1 cellular context compared by ENCODE assay signal in the genomic region with DNA sequence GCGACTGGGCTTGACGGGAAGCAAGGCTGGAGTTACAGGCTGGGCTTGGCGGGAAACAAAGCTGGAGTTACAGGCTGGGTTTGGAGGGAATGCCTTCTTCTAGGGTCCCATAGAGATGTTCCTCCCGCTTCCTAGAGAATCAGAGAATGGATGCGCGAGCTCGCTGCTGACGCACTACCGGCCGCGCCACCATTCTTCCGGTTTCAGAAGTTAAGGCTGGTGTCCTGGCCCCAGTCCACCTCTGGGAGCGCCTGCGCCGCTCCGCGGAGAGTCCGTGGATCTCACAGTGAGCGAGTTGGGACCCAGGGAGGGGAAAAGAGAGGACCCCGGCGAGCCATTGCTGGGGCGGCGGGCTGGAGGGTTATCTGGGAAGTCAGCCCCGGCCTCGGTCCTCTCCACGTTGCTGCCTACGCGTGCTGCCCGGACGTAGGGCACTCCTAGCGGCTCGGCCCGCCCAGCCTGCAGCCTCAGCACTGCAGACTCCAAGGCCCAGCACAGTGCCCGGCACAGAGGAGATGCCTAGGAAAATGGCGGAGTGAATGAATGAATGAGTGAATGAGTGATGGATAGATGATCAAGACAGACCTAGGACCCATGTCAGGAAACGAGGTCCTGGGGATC.
TF ChIP-seq lines count a peak whose summit lies in the region.

Gene ZNF502, plus strand, starts transcription at position 206 of the 621 bp plus-strand sequence. CDS start 7,602 bp downstream, outside the sequence.

TF ChIP-seq in K562, 482 proteins besides CTCF, POLR2A, EP300 and RAD21 (continued from another document and continues in another):
- TF ChIP-seq, protein P1, sequence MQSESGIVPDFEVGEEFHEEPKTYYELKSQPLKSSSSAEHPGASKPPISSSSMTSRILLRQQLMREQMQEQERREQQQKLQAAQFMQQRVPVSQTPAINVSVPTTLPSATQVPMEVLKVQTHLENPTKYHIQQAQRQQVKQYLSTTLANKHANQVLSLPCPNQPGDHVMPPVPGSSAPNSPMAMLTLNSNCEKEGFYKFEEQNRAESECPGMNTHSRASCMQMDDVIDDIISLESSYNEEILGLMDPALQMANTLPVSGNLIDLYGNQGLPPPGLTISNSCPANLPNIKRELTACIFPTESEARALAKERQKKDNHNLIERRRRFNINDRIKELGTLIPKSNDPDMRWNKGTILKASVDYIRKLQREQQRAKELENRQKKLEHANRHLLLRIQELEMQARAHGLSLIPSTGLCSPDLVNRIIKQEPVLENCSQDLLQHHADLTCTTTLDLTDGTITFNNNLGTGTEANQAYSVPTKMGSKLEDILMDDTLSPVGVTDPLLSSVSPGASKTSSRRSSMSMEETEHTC (IDR thresholded peaks at IDR 0.05), result no peak
- TF ChIP-seq, protein P2, sequence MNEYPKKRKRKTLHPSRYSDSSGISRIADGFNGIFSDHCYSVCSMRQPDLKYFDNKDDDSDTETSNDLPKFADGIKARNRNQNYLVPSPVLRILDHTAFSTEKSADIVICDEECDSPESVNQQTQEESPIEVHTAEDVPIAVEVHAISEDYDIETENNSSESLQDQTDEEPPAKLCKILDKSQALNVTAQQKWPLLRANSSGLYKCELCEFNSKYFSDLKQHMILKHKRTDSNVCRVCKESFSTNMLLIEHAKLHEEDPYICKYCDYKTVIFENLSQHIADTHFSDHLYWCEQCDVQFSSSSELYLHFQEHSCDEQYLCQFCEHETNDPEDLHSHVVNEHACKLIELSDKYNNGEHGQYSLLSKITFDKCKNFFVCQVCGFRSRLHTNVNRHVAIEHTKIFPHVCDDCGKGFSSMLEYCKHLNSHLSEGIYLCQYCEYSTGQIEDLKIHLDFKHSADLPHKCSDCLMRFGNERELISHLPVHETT (CRISPR knock-in tag; conservative IDR thresholded peaks at IDR 0.05 in 1 of 2, IDR thresholded peaks at IDR 0.05 in 1 of 2), result no peak
- TF ChIP-seq RBFOX2 (IDR thresholded peaks at IDR 0.05; ENCODE audit: low read depth, low read length) (peak; percentile 65), TAF7 (tag; IDR thresholded peaks at IDR 0.05) (no peak), RB1 (IDR thresholded peaks at IDR 0.05; ENCODE audit: low read depth) (no peak), SRF (CRISPR knock-in tag; IDR thresholded peaks at IDR 0.05) (no peak), ZNF507 (tag; conservative IDR thresholded peaks at IDR 0.05) (no peak), ZNF140 (CRISPR knock-in tag; IDR thresholded peaks at IDR 0.05) (no peak), TARDBP (IDR thresholded peaks at IDR 0.05) (no peak), GABPA (tag; conservative IDR thresholded peaks at IDR 0.05; ENCODE audit: low read depth) (peak; percentile 92), POLR3G (IDR thresholded peaks at IDR 0.05; ENCODE audit: extremely low read depth, insufficient read length, insufficient replicate concordance) (no peak), ZNF311 (CRISPR knock-in tag; IDR thresholded peaks at IDR 0.05) (no peak), ZNF3 (CRISPR knock-in tag; IDR thresholded peaks at IDR 0.05) (no peak), ZNF830 (CRISPR knock-in tag; IDR thresholded peaks at IDR 0.05) (no peak), ZNF146 (CRISPR knock-in tag; IDR thresholded peaks at IDR 0.05; ENCODE audit: unreplicated experiment) (no peak), EHMT2 (IDR thresholded peaks at IDR 0.05) (peak; percentile 90), ZNF445 (CRISPR knock-in tag; IDR thresholded peaks at IDR 0.05; ENCODE audit: low read depth) (no peak), DDX20 (tag; IDR thresholded peaks at IDR 0.05; ENCODE audit: low read depth) (no peak), CREM (IDR thresholded peaks at IDR 0.05; ENCODE audit: low read depth) (peak; percentile 97), BACH1 (tag; IDR thresholded peaks at IDR 0.05) (no peak), ZNF740 (CRISPR knock-in tag; IDR thresholded peaks at IDR 0.05) (no peak), ZNF740 (tag; IDR thresholded peaks at IDR 0.05) (no peak), ATF1 (CRISPR knock-in tag; IDR thresholded peaks at IDR 0.05) (peak; percentile 50; the same call in 1 of the 2 replicates), ATF1 (tag; IDR thresholded peaks at IDR 0.05) (peak; percentile 96), HBP1 (CRISPR knock-in tag; IDR thresholded peaks at IDR 0.05) (no peak), STAT5B (CRISPR knock-in tag; IDR thresholded peaks at IDR 0.05) (no peak), NRF1 (conservative IDR thresholded peaks at IDR 0.05 in 1 of 2, IDR thresholded peaks at IDR 0.05 in 1 of 2) (peak; percentile 83 to 85), FOXJ3 (CRISPR knock-in tag; IDR thresholded peaks at IDR 0.05) (no peak), E2F3 (CRISPR knock-in tag; IDR thresholded peaks at IDR 0.05) (0 out of 2 replicates have a peak, but pooled peaks have one; percentile 37), POU5F1 (IDR thresholded peaks at IDR 0.05; ENCODE audit: borderline replicate concordance, low read depth, low read length, partially characterized antibody) (no peak), MYC (IDR thresholded peaks at IDR 0.05; ENCODE audit: low read depth, low read length) (peak; percentile 43; the same call in 1 of the 2 replicates), MYC (CRISPR knock-in tag; IDR thresholded peaks at IDR 0.05; ENCODE audit: borderline replicate concordance, low read depth) (no peak), NR2C1 (IDR thresholded peaks at IDR 0.05) (no peak), NR2C1 (tag; IDR thresholded peaks at IDR 0.05) (no peak), TCF7 (IDR thresholded peaks at IDR 0.05; ENCODE audit: borderline replicate concordance) (no peak), RNF219 (CRISPR knock-in tag; IDR thresholded peaks at IDR 0.05) (no peak), SNAPC5 (CRISPR knock-in tag; IDR thresholded peaks at IDR 0.05) (no peak), HSF4 (CRISPR knock-in tag; IDR thresholded peaks at IDR 0.05; ENCODE audit: borderline replicate concordance) (no peak), L3MBTL2 (IDR thresholded peaks at IDR 0.05) (peak; percentile 31; the same call in 1 of the 2 replicates), DMBX1 (CRISPR knock-in tag; IDR thresholded peaks at IDR 0.05; ENCODE audit: borderline replicate concordance) (0 out of 2 replicates have a peak, but pooled peaks have one; percentile 52), FOSL1 (tag; conservative IDR thresholded peaks at IDR 0.05) (no peak), FOXM1 (IDR thresholded peaks at IDR 0.05; ENCODE audit: low read depth) (no peak), FOXM1 (CRISPR knock-in tag; IDR thresholded peaks at IDR 0.05; ENCODE audit: low read depth) (no peak), SRSF7 (optimal IDR thresholded peaks at IDR 0.05; ENCODE audit: low read depth, low read length) (no peak), GTF2E2 (tag; IDR thresholded peaks at IDR 0.05) (no peak), MCM2 (IDR thresholded peaks at IDR 0.05; ENCODE audit: low read depth) (no peak), LCOR (CRISPR knock-in tag; IDR thresholded peaks at IDR 0.05) (no peak)
- TF ChIP-seq, protein P3, sequence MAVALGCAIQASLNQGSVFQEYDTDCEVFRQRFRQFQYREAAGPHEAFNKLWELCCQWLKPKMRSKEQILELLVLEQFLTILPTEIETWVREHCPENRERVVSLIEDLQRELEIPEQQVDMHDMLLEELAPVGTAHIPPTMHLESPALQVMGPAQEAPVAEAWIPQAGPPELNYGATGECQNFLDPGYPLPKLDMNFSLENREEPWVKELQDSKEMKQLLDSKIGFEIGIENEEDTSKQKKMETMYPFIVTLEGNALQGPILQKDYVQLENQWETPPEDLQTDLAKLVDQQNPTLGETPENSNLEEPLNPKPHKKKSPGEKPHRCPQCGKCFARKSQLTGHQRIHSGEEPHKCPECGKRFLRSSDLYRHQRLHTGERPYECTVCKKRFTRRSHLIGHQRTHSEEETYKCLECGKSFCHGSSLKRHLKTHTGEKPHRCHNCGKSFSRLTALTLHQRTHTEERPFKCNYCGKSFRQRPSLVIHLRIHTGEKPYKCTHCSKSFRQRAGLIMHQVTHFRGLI (CRISPR knock-in tag; IDR thresholded peaks at IDR 0.05), result no peak
- TF ChIP-seq, protein P4, sequence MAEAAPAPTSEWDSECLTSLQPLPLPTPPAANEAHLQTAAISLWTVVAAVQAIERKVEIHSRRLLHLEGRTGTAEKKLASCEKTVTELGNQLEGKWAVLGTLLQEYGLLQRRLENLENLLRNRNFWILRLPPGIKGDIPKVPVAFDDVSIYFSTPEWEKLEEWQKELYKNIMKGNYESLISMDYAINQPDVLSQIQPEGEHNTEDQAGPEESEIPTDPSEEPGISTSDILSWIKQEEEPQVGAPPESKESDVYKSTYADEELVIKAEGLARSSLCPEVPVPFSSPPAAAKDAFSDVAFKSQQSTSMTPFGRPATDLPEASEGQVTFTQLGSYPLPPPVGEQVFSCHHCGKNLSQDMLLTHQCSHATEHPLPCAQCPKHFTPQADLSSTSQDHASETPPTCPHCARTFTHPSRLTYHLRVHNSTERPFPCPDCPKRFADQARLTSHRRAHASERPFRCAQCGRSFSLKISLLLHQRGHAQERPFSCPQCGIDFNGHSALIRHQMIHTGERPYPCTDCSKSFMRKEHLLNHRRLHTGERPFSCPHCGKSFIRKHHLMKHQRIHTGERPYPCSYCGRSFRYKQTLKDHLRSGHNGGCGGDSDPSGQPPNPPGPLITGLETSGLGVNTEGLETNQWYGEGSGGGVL (CRISPR knock-in tag; IDR thresholded peaks at IDR 0.05), result no peak
- TF ChIP-seq, protein P5, sequence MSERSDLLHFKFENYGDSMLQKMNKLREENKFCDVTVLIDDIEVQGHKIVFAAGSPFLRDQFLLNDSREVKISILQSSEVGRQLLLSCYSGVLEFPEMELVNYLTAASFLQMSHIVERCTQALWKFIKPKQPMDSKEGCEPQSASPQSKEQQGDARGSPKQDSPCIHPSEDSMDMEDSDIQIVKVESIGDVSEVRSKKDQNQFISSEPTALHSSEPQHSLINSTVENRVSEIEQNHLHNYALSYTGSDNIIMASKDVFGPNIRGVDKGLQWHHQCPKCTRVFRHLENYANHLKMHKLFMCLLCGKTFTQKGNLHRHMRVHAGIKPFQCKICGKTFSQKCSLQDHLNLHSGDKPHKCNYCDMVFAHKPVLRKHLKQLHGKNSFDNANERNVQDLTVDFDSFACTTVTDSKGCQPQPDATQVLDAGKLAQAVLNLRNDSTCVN (CRISPR knock-in tag; IDR thresholded peaks at IDR 0.05), result no peak
- TF ChIP-seq, protein P6, sequence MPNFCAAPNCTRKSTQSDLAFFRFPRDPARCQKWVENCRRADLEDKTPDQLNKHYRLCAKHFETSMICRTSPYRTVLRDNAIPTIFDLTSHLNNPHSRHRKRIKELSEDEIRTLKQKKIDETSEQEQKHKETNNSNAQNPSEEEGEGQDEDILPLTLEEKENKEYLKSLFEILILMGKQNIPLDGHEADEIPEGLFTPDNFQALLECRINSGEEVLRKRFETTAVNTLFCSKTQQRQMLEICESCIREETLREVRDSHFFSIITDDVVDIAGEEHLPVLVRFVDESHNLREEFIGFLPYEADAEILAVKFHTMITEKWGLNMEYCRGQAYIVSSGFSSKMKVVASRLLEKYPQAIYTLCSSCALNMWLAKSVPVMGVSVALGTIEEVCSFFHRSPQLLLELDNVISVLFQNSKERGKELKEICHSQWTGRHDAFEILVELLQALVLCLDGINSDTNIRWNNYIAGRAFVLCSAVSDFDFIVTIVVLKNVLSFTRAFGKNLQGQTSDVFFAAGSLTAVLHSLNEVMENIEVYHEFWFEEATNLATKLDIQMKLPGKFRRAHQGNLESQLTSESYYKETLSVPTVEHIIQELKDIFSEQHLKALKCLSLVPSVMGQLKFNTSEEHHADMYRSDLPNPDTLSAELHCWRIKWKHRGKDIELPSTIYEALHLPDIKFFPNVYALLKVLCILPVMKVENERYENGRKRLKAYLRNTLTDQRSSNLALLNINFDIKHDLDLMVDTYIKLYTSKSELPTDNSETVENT (CRISPR knock-in tag; IDR thresholded peaks at IDR 0.05), result no peak
- TF ChIP-seq, protein P7, sequence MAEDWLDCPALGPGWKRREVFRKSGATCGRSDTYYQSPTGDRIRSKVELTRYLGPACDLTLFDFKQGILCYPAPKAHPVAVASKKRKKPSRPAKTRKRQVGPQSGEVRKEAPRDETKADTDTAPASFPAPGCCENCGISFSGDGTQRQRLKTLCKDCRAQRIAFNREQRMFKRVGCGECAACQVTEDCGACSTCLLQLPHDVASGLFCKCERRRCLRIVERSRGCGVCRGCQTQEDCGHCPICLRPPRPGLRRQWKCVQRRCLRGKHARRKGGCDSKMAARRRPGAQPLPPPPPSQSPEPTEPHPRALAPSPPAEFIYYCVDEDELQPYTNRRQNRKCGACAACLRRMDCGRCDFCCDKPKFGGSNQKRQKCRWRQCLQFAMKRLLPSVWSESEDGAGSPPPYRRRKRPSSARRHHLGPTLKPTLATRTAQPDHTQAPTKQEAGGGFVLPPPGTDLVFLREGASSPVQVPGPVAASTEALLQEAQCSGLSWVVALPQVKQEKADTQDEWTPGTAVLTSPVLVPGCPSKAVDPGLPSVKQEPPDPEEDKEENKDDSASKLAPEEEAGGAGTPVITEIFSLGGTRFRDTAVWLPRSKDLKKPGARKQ (CRISPR knock-in tag; IDR thresholded peaks at IDR 0.05), result no peak
